ENCODE assay signal across 27 cellular contexts in the genomic region with DNA sequence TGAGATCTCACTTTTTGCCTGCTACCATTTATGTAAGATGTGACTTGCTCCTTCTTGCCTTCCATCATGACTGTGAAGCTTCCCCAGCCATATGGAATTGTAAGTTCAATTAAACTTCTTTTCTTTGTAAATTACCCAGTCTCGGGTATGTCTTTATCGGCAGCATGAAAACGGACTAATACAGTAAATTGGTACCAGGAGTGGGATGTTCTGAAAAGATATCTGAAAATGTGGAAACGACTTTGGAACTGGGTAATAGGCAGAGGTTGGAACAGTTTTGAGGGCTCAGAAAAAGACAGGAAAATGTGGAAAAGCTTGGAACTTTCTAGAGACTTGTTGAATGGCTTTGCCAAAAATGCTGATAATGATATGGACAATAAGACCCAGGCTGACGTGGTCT.
"Had no signal": no experiment of that assay in that cellular context is flagged by ENCODE, and none has a peak within 500 bp of the region (broad histone marks: within the 10 kb centered on the region; RNA-seq: fewer than 3 reads in every experiment).

No MANE protein-coding gene starts in this region.

- H3K9me3 ChIP-seq: colonic mucosa, gastrocnemius medialis had no signal

- H3K27ac ChIP-seq: brain microvascular endothelial cell, colonic mucosa, esophagus muscularis mucosa, foreskin keratinocyte, gastrocnemius medialis, heart left ventricle had no signal

- H3K4me1 ChIP-seq: colonic mucosa, esophagus muscularis mucosa, foreskin keratinocyte, gastrocnemius medialis, heart left ventricle had no signal

- H3K27ac Mint-ChIP-seq: activated CD4-positive, alpha-beta memory T cell treated with anti-CD3 and anti-CD28 coated beads for 36 hours; activated CD4-positive, alpha-beta T cell treated with anti-CD3 and anti-CD28 coated beads for 36 hours; activated CD4-positive, alpha-beta T cell treated with anti-CD3 and anti-CD28 coated beads, Interleukin-2, amount 10 ng/mL, durations not matched to agents 24 days and 14 days; activated CD8-positive, alpha-beta memory T cell treated with anti-CD3 and anti-CD28 coated beads, Interleukin-2, amount 10 ng/mL, durations not matched to agents 7 days and 5 days; activated CD8-positive, alpha-beta T cell treated with anti-CD3 and anti-CD28 coated beads, Interleukin-2, amount 10 ng/mL, durations not matched to agents 7 days and 5 days; activated naive CD8-positive, alpha-beta T cell; activated T-helper 1 cell treated with anti-CD3 and anti-CD28 coated beads, Interleukin-12 subunit alpha, Interleukin-12 subunit beta, Interleukin-2, Interleukin-4 antibody, amounts not matched to agents 30 ng/mL and 10 ng/mL and 1 ng/mL, durations not matched to agents 14 hours and 24 hours and 36 hours; activated T-helper 2 cell treated with anti-CD3 and anti-CD28 coated beads, Interferon-gamma antibody, Interleukin-2, Interleukin-4, amounts not matched to agents 10 μg/mL and 5 μg/mL and 100 μg/mL, durations not matched to agents 14 hours and 24 hours and 36 hours had no signal

- H3K27me3 Mint-ChIP-seq: activated CD4-positive, alpha-beta memory T cell treated with anti-CD3 and anti-CD28 coated beads for 36 hours; activated CD4-positive, alpha-beta T cell treated with anti-CD3 and anti-CD28 coated beads for 36 hours; activated CD4-positive, alpha-beta T cell treated with anti-CD3 and anti-CD28 coated beads, Interleukin-2, amount 10 ng/mL, durations not matched to agents 24 days and 14 days; activated CD8-positive, alpha-beta memory T cell treated with anti-CD3 and anti-CD28 coated beads, Interleukin-2, amount 10 ng/mL, durations not matched to agents 7 days and 5 days; activated naive CD8-positive, alpha-beta T cell had no signal

- DNase-seq: activated CD4-positive, alpha-beta memory T cell treated with anti-CD3 and anti-CD28 coated beads for 36 hours; activated CD4-positive, alpha-beta T cell treated with anti-CD3 and anti-CD28 coated beads for 36 hours; activated CD4-positive, alpha-beta T cell treated with anti-CD3 and anti-CD28 coated beads, Interleukin-2, amount 10 ng/mL, durations not matched to agents 24 days and 14 days; activated CD4-positive, CD25-positive, alpha-beta regulatory T cell; activated CD4-positive, CD25-positive, alpha-beta regulatory T cell treated with anti-CD3 and anti-CD28 coated beads, Interleukin-2, amount 50 U/mL, for 72 hours; activated CD8-positive, alpha-beta memory T cell treated with anti-CD3 and anti-CD28 coated beads, Interleukin-2, amount 10 ng/mL, durations not matched to agents 7 days and 5 days; activated CD8-positive, alpha-beta memory T cell treated with anti-CD3 and anti-CD28 coated beads, Interleukin-2, amount 50 U/mL, for 4 hours; activated CD8-positive, alpha-beta T cell treated with anti-CD3 and anti-CD28 coated beads, Interleukin-2, amount 10 ng/mL, durations not matched to agents 7 days and 5 days; activated effector memory CD4-positive, alpha-beta T cell treated with anti-CD3 and anti-CD28 coated beads, Interleukin-2, amount 50 U/mL, for 16 hours; activated naive CD4-positive, alpha-beta T cell treated with anti-CD3 and anti-CD28 coated beads, Interleukin-2, amount 50 U/mL, for 16 hours; activated T-cell treated with anti-CD3 and anti-CD28 coated beads, Interleukin-2, amount 50 U/mL, for 1 hour; activated T-cell treated with anti-CD3 and anti-CD28 coated beads, Interleukin-2, amount 50 U/mL, for 48 hours; amniotic stem cell; anterior cingulate cortex; brain microvascular endothelial cell; colonic mucosa; effector CD8-positive, alpha-beta T cell; erythroblast; foreskin keratinocyte; gastrocnemius medialis; glutamatergic neuron; heart left ventricle; T-helper 2 cell had no signal

- H3K4me1 Mint-ChIP-seq: activated CD4-positive, alpha-beta T cell treated with anti-CD3 and anti-CD28 coated beads for 36 hours; activated CD4-positive, alpha-beta T cell treated with anti-CD3 and anti-CD28 coated beads, Interleukin-2, amount 10 ng/mL, durations not matched to agents 24 days and 14 days; activated CD8-positive, alpha-beta memory T cell treated with anti-CD3 and anti-CD28 coated beads, Interleukin-2, amount 10 ng/mL, durations not matched to agents 7 days and 5 days had no signal

- H3K4me3 ChIP-seq: colonic mucosa, esophagus muscularis mucosa, gastrocnemius medialis, heart left ventricle had no signal

- H3K36me3 ChIP-seq: brain microvascular endothelial cell, colonic mucosa, esophagus muscularis mucosa, gastrocnemius medialis, heart left ventricle had no signal

- H3K4me3 Mint-ChIP-seq: activated CD4-positive, alpha-beta memory T cell treated with anti-CD3 and anti-CD28 coated beads for 36 hours; activated CD4-positive, alpha-beta T cell treated with anti-CD3 and anti-CD28 coated beads for 36 hours; activated CD4-positive, alpha-beta T cell treated with anti-CD3 and anti-CD28 coated beads, Interleukin-2, amount 10 ng/mL, durations not matched to agents 24 days and 14 days; activated CD8-positive, alpha-beta memory T cell treated with anti-CD3 and anti-CD28 coated beads, Interleukin-2, amount 10 ng/mL, durations not matched to agents 7 days and 5 days; activated CD8-positive, alpha-beta T cell treated with anti-CD3 and anti-CD28 coated beads, Interleukin-2, amount 10 ng/mL, durations not matched to agents 7 days and 5 days; activated naive CD8-positive, alpha-beta T cell; activated T-helper 1 cell treated with anti-CD3 and anti-CD28 coated beads, Interleukin-12 subunit alpha, Interleukin-12 subunit beta, Interleukin-2, Interleukin-4 antibody, amounts not matched to agents 30 ng/mL and 10 ng/mL and 1 ng/mL, durations not matched to agents 14 hours and 24 hours and 36 hours had no signal

- ATAC-seq: activated CD4-positive, alpha-beta T cell treated with anti-CD3 and anti-CD28 coated beads for 36 hours; activated CD8-positive, alpha-beta memory T cell treated with anti-CD3 and anti-CD28 coated beads, Interleukin-2, amount 10 ng/mL, durations not matched to agents 7 days and 5 days; activated CD8-positive, alpha-beta T cell treated with anti-CD3 and anti-CD28 coated beads, Interleukin-2, amount 10 ng/mL, durations not matched to agents 7 days and 5 days; foreskin keratinocyte; gastrocnemius medialis; heart left ventricle had no signal
